8 cellular contexts compared by ENCODE assay signal in genomic region chr10:28532509-28533314, GRCh38. TPM values are rescaled to one million over a fixed set of nuclear protein-coding genes. Genes with fewer than 3 reads are reported as not detected.
DNase-seq lines count a peak whose midpoint lies in the region; ATAC-seq lines count a peak whose summit lies in the region.

TSS of gene WAC (plus strand) at chr10:28533118. CDS start at chr10:28533580, 462 bp downstream.

- H3K27ac Mint-ChIP-seq in CD8-positive, alpha-beta memory T cell = peak within 1 kb of the TSS; percentile 96 to 100 (median 100)
- peak within 1 kb of the TSS; percentile 100 for H3K27ac Mint-ChIP-seq in memory B cell

- no peaks in the 10 kb centered on the region for H3K27me3 ChIP-seq in CD8-positive, alpha-beta memory T cell (ENCODE audit: insufficient read depth, low read length, poor library complexity, severe bottlenecking)
- no peaks in the 10 kb centered on the region for H3K27me3 ChIP-seq in effector memory CD4-positive, alpha-beta T cell (replicated peaks; ENCODE audit: control insufficient read depth, insufficient read depth, low read length, poor library complexity, severe bottlenecking)

- CTCF ChIA-PET in CD8-positive, alpha-beta memory T cell (lab: Charles Lee) = interaction anchor here (0.8 to 2.9 kb wide), 4 partner anchors 10 to 1028 kb away, joined by 3 to 7 read pairs (median 4); partner anchors contain the start of genes MPP7 and RAB18
- CTCF ChIA-PET in activated CD8-positive, alpha-beta memory T cell treated with anti-CD3 and anti-CD28 coated beads for 36 hours (lab: Charles Lee) = no interaction called here

- H3K36me3 ChIP-seq in CD8-positive, alpha-beta memory T cell (ENCODE audit: insufficient read depth, low read length) = peaks cover 27% of the 10 kb centered on the region
- H3K36me3 ChIP-seq in effector memory CD4-positive, alpha-beta T cell (ENCODE audit: control insufficient read depth, insufficient read depth, low read length) = peaks cover 13% of the 10 kb centered on the region

- H3K27ac ChIP-seq in CD8-positive, alpha-beta memory T cell (ENCODE audit: low read depth, low read length) = peak within 1 kb of the TSS; percentile 98
- H3K27ac ChIP-seq in effector memory CD4-positive, alpha-beta T cell (ENCODE audit: insufficient read depth, low read length, poor library complexity, severe bottlenecking) = peak within 1 kb of the TSS; percentile 100

- peaks cover 57 to 82% (median 75%) of the 10 kb centered on the region in 3 donors for H3K4me1 Mint-ChIP-seq in CD8-positive, alpha-beta memory T cell
- peaks cover 36% of the 10 kb centered on the region for H3K4me1 Mint-ChIP-seq in memory B cell

- H3K4me3 Mint-ChIP-seq in CD8-positive, alpha-beta memory T cell = peak within 1 kb of the TSS; percentile 98 to 99 (median 99)
- peak within 1 kb of the TSS; percentile 100 for H3K4me3 Mint-ChIP-seq in memory B cell

- peak within 1 kb of the TSS; percentile 82 for H3K4me3 ChIP-seq in CD8-positive, alpha-beta memory T cell (ENCODE audit: low read length)
- H3K4me3 ChIP-seq in effector memory CD4-positive, alpha-beta T cell (ENCODE audit: insufficient read depth, low read depth, low read length, poor library complexity, severe bottlenecking) = peak within 1 kb of the TSS; percentile 97

- H3K4me1 ChIP-seq in CD8-positive, alpha-beta memory T cell (ENCODE audit: insufficient read depth, low read length) = peaks cover 41% of the 10 kb centered on the region
- peaks cover 9% of the 10 kb centered on the region for H3K4me1 ChIP-seq in effector memory CD4-positive, alpha-beta T cell (ENCODE audit: control insufficient read depth, insufficient read depth, low read length, poor library complexity, severe bottlenecking)

- H3K36me3 Mint-ChIP-seq in CD8-positive, alpha-beta memory T cell = peaks cover 7 to 54% (median 18%) of the 10 kb centered on the region in 3 donors
- peaks cover 25% of the 10 kb centered on the region for H3K36me3 Mint-ChIP-seq in memory B cell

- no peaks in the 10 kb centered on the region for H3K9me3 ChIP-seq in CD8-positive, alpha-beta memory T cell (ENCODE audit: low read length)
- no peaks in the 10 kb centered on the region for H3K9me3 ChIP-seq in effector memory CD4-positive, alpha-beta T cell (ENCODE audit: control insufficient read depth, low read length)

- ATAC-seq in GM19468 (IDR thresholded peaks at IDR 0.05; ENCODE audit: extremely low read depth, unreplicated experiment) (peak; percentile 80), memory B cell (ENCODE audit: low read depth) (peak; percentile 75)

- no peaks in the 10 kb centered on the region for H3K9me3 Mint-ChIP-seq in CD8-positive, alpha-beta memory T cell
- H3K9me3 Mint-ChIP-seq in memory B cell = no peaks in the 10 kb centered on the region

- DNase-seq in CD8-positive, alpha-beta memory T cell = peak; percentile 96 to 98 (median 96)
- peak; percentile 44 for DNase-seq in HS-5 (ENCODE audit: low read depth)
- DNase-seq in NK-92 treated with Interleukin-12 subunit alpha and Interleukin-12 subunit beta, amount 100 ng/mL, for 24 hours (lab: John Stamatoyannopoulos, UW) = peak; percentile 86
- peak; percentile 92 to 94 (median 93) for DNase-seq in effector memory CD4-positive, alpha-beta T cell
- DNase-seq in memory B cell (ENCODE audit: low spot score in 2 of 2) = peak; percentile 96 to 99
- DNase-seq in stimulated activated CD8-positive, alpha-beta memory T cell treated with anti-CD3 and anti-CD28 coated beads, Interleukin-12 subunit alpha, Interleukin-12 subunit beta, amount 100 ng/mL, for 24 hours (ENCODE audit: extremely low read depth) = peak; percentile 93

- POLR2A ChIA-PET in CD8-positive, alpha-beta memory T cell (lab: Charles Lee) = interaction anchor here (0.5 to 1.5 kb wide), 18 partner anchors 13 to 1378 kb away, joined by 3 to 15 read pairs (median 4); partner anchors contain the start of genes MASTL, MPP7, RAB18 and YME1L1
- POLR2A ChIA-PET in activated CD8-positive, alpha-beta memory T cell treated with anti-CD3 and anti-CD28 coated beads for 36 hours (lab: Charles Lee) = interaction anchor here (0.6 to 1.1 kb wide), 4 partner anchors 12 to 68 kb away, joined by 3 to 13 read pairs (median 4); no protein-coding TSS in a partner anchor

- peaks cover 0 to 6% of the 10 kb centered on the region in 2 donors for H3K27me3 Mint-ChIP-seq in CD8-positive, alpha-beta memory T cell
- no peaks in the 10 kb centered on the region for H3K27me3 Mint-ChIP-seq in memory B cell

RNA-seq across cellular contexts. Expression of gene WAC, which starts in this region (rescaled TPM):
- total RNA-seq in CD8-positive, alpha-beta memory T cell = 100 to 1,000 TPM; 134 to 142 TPM
- polyA plus RNA-seq in CD8-positive, alpha-beta memory T cell = 119 TPM
- 100 to 1,000 TPM; 127 to 132 TPM for total RNA-seq in activated CD8-positive, alpha-beta memory T cell treated with anti-CD3 and anti-CD28 coated beads for 36 hours

Comparison
In these comparisons a context has a peak if more than half of its experiments do, and no peak if none do; other contexts are left out.
1. Peak in every context shown above with its lines: DNase-seq, ATAC-seq, H3K4me3 ChIP-seq and H3K27ac ChIP-seq.
2. DNase-seq: peak in every context shown above with its lines; median percentile 98 in memory B cell; 96 in CD8-positive, alpha-beta memory T cell; 93 in effector memory CD4-positive, alpha-beta T cell; 93 in stimulated activated CD8-positive, alpha-beta memory T cell treated with anti-CD3 and anti-CD28 coated beads, Interleukin-12 subunit alpha, Interleukin-12 subunit beta, amount 100 ng/mL, for 24 hours; 86 in NK-92 treated with Interleukin-12 subunit alpha and Interleukin-12 subunit beta, amount 100 ng/mL, for 24 hours; 44 in HS-5.